Comparison of ENCODE assay signal across 37 cellular contexts in the genomic region with DNA sequence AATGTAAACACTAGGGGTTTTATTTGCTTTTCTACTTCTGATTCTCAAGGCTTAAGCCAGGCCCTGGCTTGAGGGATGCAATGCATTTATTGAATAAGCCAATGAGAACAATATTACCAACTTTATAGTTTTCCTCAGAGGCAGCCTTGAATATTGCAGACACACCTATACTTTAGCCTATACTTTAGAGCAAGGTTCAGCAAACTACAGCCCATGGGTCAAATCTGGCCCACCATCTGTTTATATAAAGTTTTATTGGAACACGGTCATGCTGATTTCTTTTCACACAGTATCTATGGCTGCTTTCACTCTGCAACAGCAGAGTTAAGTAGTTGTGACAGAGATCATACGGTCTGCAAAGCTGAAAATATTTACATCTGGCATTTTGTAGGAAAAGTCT.
"Had no signal": no experiment of that assay in that cellular context is flagged by ENCODE, and none has a peak within 500 bp of the region (broad histone marks: within the 10 kb centered on the region; RNA-seq: fewer than 3 reads in every experiment).

No MANE protein-coding gene starts in this region.

- H3K9me3 Mint-ChIP-seq: activated B cell treated with CpG ODN at 0.5 μM for 24 hours; activated CD4-positive, alpha-beta memory T cell treated with anti-CD3 and anti-CD28 coated beads, Interleukin-2, amount 10 ng/mL, durations not matched to agents 7 days and 5 days; activated CD4-positive, alpha-beta T cell treated with anti-CD3 and anti-CD28 coated beads, Interleukin-2, amount 10 ng/mL, durations not matched to agents 7 days and 5 days; activated naive CD4-positive, alpha-beta T cell treated with anti-CD3 and anti-CD28 coated beads, Interleukin-2, amount 10 ng/mL, durations not matched to agents 7 days and 5 days; activated naive CD4-positive, alpha-beta T cell treated with anti-CD3 and anti-CD28 coated beads, Interleukin-2, amount 50 U/mL, for 24 hours; activated naive CD8-positive, alpha-beta T cell treated with anti-CD3 and anti-CD28 coated beads, Interleukin-2, amount 10 ng/mL, durations not matched to agents 7 days and 5 days; activated naive CD8-positive, alpha-beta T cell treated with anti-CD3 and anti-CD28 coated beads, Interleukin-2, amount 50 U/mL, for 24 hours; activated T-cell treated with anti-CD3 and anti-CD28 coated beads, Interleukin-2, amount 50 U/mL, for 24 hours; activated T-helper 2 cell treated with anti-CD3 and anti-CD28 coated beads, Interferon-gamma antibody, Interleukin-2, Interleukin-4, amounts not matched to agents 10 μg/mL and 5 μg/mL and 100 μg/mL, durations not matched to agents 14 hours and 24 hours and 36 hours; central memory CD8-positive, alpha-beta T cell; T-helper 1 cell treated with Interleukin-12 subunit alpha and Interleukin-12 subunit beta and Interleukin-4 antibody, amounts not matched to agents 30 μg/mL and 1 μg/mL, for 36 hours; T-helper 2 cell treated with Interferon-gamma antibody and Interleukin-4, amounts not matched to agents 5 μg/mL and 100 μg/mL, for 36 hours had no signal

- H3K4me1 ChIP-seq: ascending aorta had no signal

- H3K27me3 ChIP-seq: ascending aorta, cardiac muscle cell had no signal

- H3K36me3 Mint-ChIP-seq: activated CD8-positive, alpha-beta memory T cell treated with anti-CD3 and anti-CD28 coated beads, Interleukin-2, amount 10 ng/mL, durations not matched to agents 7 days and 5 days; activated naive CD4-positive, alpha-beta T cell treated with anti-CD3 and anti-CD28 coated beads, Interleukin-2, amount 10 ng/mL, durations not matched to agents 7 days and 5 days; activated naive CD4-positive, alpha-beta T cell treated with anti-CD3 and anti-CD28 coated beads, Interleukin-2, amount 50 U/mL, for 24 hours; activated naive CD8-positive, alpha-beta T cell; activated naive CD8-positive, alpha-beta T cell treated with anti-CD3 and anti-CD28 coated beads, Interleukin-2, amount 10 ng/mL, durations not matched to agents 7 days and 5 days; brain had no signal

- FAIRE-seq: bronchial epithelial cell, TTC549 had no signal

- H3K27me3 Mint-ChIP-seq: activated naive CD4-positive, alpha-beta T cell treated with anti-CD3 and anti-CD28 coated beads, Interleukin-2, amount 50 U/mL, for 24 hours; activated naive CD8-positive, alpha-beta T cell; central memory CD8-positive, alpha-beta T cell had no signal

- H3K4me3 Mint-ChIP-seq: activated B cell treated with CpG ODN at 0.5 μM for 24 hours; activated CD4-positive, alpha-beta memory T cell treated with anti-CD3 and anti-CD28 coated beads, Interleukin-2, amount 10 ng/mL, durations not matched to agents 7 days and 5 days; activated CD4-positive, alpha-beta T cell treated with anti-CD3 and anti-CD28 coated beads, Interleukin-2, amount 10 ng/mL, durations not matched to agents 7 days and 5 days; activated CD8-positive, alpha-beta memory T cell treated with anti-CD3 and anti-CD28 coated beads, Interleukin-2, amount 10 ng/mL, durations not matched to agents 7 days and 5 days; activated CD8-positive, alpha-beta T cell treated with anti-CD3 and anti-CD28 coated beads, Interleukin-2, amount 10 ng/mL, durations not matched to agents 7 days and 5 days; activated naive CD4-positive, alpha-beta T cell treated with anti-CD3 and anti-CD28 coated beads, Interleukin-2, amount 10 ng/mL, durations not matched to agents 7 days and 5 days; activated naive CD4-positive, alpha-beta T cell treated with anti-CD3 and anti-CD28 coated beads, Interleukin-2, amount 50 U/mL, for 24 hours; activated naive CD8-positive, alpha-beta T cell; activated naive CD8-positive, alpha-beta T cell treated with anti-CD3 and anti-CD28 coated beads, Interleukin-2, amount 10 ng/mL, durations not matched to agents 7 days and 5 days; activated naive CD8-positive, alpha-beta T cell treated with anti-CD3 and anti-CD28 coated beads, Interleukin-2, amount 50 U/mL, for 24 hours; activated T-cell treated with anti-CD3 and anti-CD28 coated beads, Interleukin-2, amount 50 U/mL, for 24 hours; brain; central memory CD8-positive, alpha-beta T cell; T-helper 1 cell treated with Interleukin-12 subunit alpha and Interleukin-12 subunit beta and Interleukin-4 antibody, amounts not matched to agents 30 μg/mL and 1 μg/mL, for 36 hours; T-helper 2 cell treated with Interferon-gamma antibody and Interleukin-4, amounts not matched to agents 5 μg/mL and 100 μg/mL, for 36 hours had no signal

- H3K27ac ChIP-seq: ascending aorta, cardiac muscle cell, VCaP had no signal

- H3K27ac Mint-ChIP-seq: activated B cell treated with CpG ODN at 0.5 μM for 24 hours; activated CD4-positive, alpha-beta memory T cell treated with anti-CD3 and anti-CD28 coated beads, Interleukin-2, amount 10 ng/mL, durations not matched to agents 7 days and 5 days; activated CD4-positive, alpha-beta T cell treated with anti-CD3 and anti-CD28 coated beads, Interleukin-2, amount 10 ng/mL, durations not matched to agents 7 days and 5 days; activated CD8-positive, alpha-beta memory T cell treated with anti-CD3 and anti-CD28 coated beads, Interleukin-2, amount 10 ng/mL, durations not matched to agents 7 days and 5 days; activated CD8-positive, alpha-beta T cell treated with anti-CD3 and anti-CD28 coated beads, Interleukin-2, amount 10 ng/mL, durations not matched to agents 7 days and 5 days; activated naive CD4-positive, alpha-beta T cell treated with anti-CD3 and anti-CD28 coated beads, Interleukin-2, amount 10 ng/mL, durations not matched to agents 7 days and 5 days; activated naive CD4-positive, alpha-beta T cell treated with anti-CD3 and anti-CD28 coated beads, Interleukin-2, amount 50 U/mL, for 24 hours; activated naive CD8-positive, alpha-beta T cell; activated naive CD8-positive, alpha-beta T cell treated with anti-CD3 and anti-CD28 coated beads, Interleukin-2, amount 10 ng/mL, durations not matched to agents 7 days and 5 days; activated naive CD8-positive, alpha-beta T cell treated with anti-CD3 and anti-CD28 coated beads, Interleukin-2, amount 50 U/mL, for 24 hours; activated T-cell treated with anti-CD3 and anti-CD28 coated beads, Interleukin-2, amount 50 U/mL, for 24 hours; activated T-helper 2 cell treated with anti-CD3 and anti-CD28 coated beads, Interferon-gamma antibody, Interleukin-2, Interleukin-4, amounts not matched to agents 10 μg/mL and 5 μg/mL and 100 μg/mL, durations not matched to agents 14 hours and 24 hours and 36 hours; brain; T-helper 1 cell treated with Interleukin-12 subunit alpha and Interleukin-12 subunit beta and Interleukin-4 antibody, amounts not matched to agents 30 μg/mL and 1 μg/mL, for 36 hours; T-helper 2 cell treated with Interferon-gamma antibody and Interleukin-4, amounts not matched to agents 5 μg/mL and 100 μg/mL, for 36 hours had no signal

- DNase-seq: activated B cell treated with CpG ODN at 0.5 μM for 24 hours; activated CD4-positive, alpha-beta memory T cell treated with anti-CD3 and anti-CD28 coated beads, Interleukin-2, amount 10 ng/mL, durations not matched to agents 7 days and 5 days; activated CD4-positive, alpha-beta T cell treated with anti-CD3 and anti-CD28 coated beads for 48 hours; activated CD4-positive, alpha-beta T cell treated with anti-CD3 and anti-CD28 coated beads, Interleukin-2, amount 10 ng/mL, durations not matched to agents 7 days and 5 days; activated CD4-positive, alpha-beta T cell treated with anti-CD3 and anti-CD28 coated beads, Interleukin-2, amount 50 U/mL, for 48 hours; activated CD4-positive, CD25-positive, alpha-beta regulatory T cell treated with anti-CD3 and anti-CD28 coated beads, Interleukin-2, amount 50 U/mL, for 72 hours; activated CD8-positive, alpha-beta memory T cell treated with anti-CD3 and anti-CD28 coated beads for 24 hours; activated CD8-positive, alpha-beta memory T cell treated with anti-CD3 and anti-CD28 coated beads, Interleukin-2, amount 10 ng/mL, durations not matched to agents 7 days and 5 days; activated CD8-positive, alpha-beta memory T cell treated with anti-CD3 and anti-CD28 coated beads, Interleukin-2, amount 50 U/mL, for 48 hours; activated CD8-positive, alpha-beta T cell treated with anti-CD3 and anti-CD28 coated beads, Interleukin-2, amount 10 ng/mL, durations not matched to agents 7 days and 5 days; activated effector memory CD4-positive, alpha-beta T cell treated with Interleukin-2 at 50 U/mL for 16 hours; activated gamma-delta T cell; activated naive CD4-positive, alpha-beta T cell treated with anti-CD3 and anti-CD28 coated beads, Interleukin-2, amount 10 ng/mL, durations not matched to agents 7 days and 5 days; activated naive CD4-positive, alpha-beta T cell treated with Interleukin-2 at 50 U/mL for 16 hours; activated naive CD8-positive, alpha-beta T cell treated with anti-CD3 and anti-CD28 coated beads, Interleukin-2, amount 10 ng/mL, durations not matched to agents 7 days and 5 days; activated naive CD8-positive, alpha-beta T cell treated with anti-CD3 and anti-CD28 coated beads, Interleukin-2, amount 50 U/mL, for 24 hours; activated T-cell treated with anti-CD3 and anti-CD28 coated beads, Interleukin-2, amount 50 U/mL, for 24 hours; activated T-cell treated with anti-CD3 and anti-CD28 coated beads, Interleukin-2, amount 50 U/mL, for 48 hours; amygdala; anterior cingulate cortex; caudate nucleus; cerebellar nuclear complex; T-helper 1 cell; T-helper 2 cell; T-helper 9 cell had no signal

- ATAC-seq: activated CD8-positive, alpha-beta memory T cell treated with anti-CD3 and anti-CD28 coated beads, Interleukin-2, amount 10 ng/mL, durations not matched to agents 7 days and 5 days; activated CD8-positive, alpha-beta T cell treated with anti-CD3 and anti-CD28 coated beads, Interleukin-2, amount 10 ng/mL, durations not matched to agents 7 days and 5 days; activated naive CD8-positive, alpha-beta T cell treated with anti-CD3 and anti-CD28 coated beads, Interleukin-2, amount 50 U/mL, for 24 hours had no signal

- H3K4me3 ChIP-seq: ascending aorta, cardiac muscle cell had no signal

- H3K4me1 Mint-ChIP-seq: activated B cell treated with CpG ODN at 0.5 μM for 24 hours; activated CD4-positive, alpha-beta memory T cell treated with anti-CD3 and anti-CD28 coated beads, Interleukin-2, amount 10 ng/mL, durations not matched to agents 7 days and 5 days; activated CD4-positive, alpha-beta T cell treated with anti-CD3 and anti-CD28 coated beads, Interleukin-2, amount 10 ng/mL, durations not matched to agents 7 days and 5 days; activated CD8-positive, alpha-beta memory T cell treated with anti-CD3 and anti-CD28 coated beads, Interleukin-2, amount 10 ng/mL, durations not matched to agents 7 days and 5 days; activated naive CD4-positive, alpha-beta T cell treated with anti-CD3 and anti-CD28 coated beads, Interleukin-2, amount 10 ng/mL, durations not matched to agents 7 days and 5 days; activated naive CD4-positive, alpha-beta T cell treated with anti-CD3 and anti-CD28 coated beads, Interleukin-2, amount 50 U/mL, for 24 hours; activated naive CD8-positive, alpha-beta T cell treated with anti-CD3 and anti-CD28 coated beads, Interleukin-2, amount 10 ng/mL, durations not matched to agents 7 days and 5 days; activated naive CD8-positive, alpha-beta T cell treated with anti-CD3 and anti-CD28 coated beads, Interleukin-2, amount 50 U/mL, for 24 hours had no signal

- H3K36me3 ChIP-seq: ascending aorta, cardiac muscle cell had no signal

- H3K9me3 ChIP-seq: ascending aorta had no signal
